Comparison of ENCODE assay signal across 10 cellular contexts in genomic region chr1:206581571-206581981, GRCh38. TPM values are rescaled to one million over a fixed set of nuclear protein-coding genes. Genes with fewer than 3 reads are reported as not detected.
A peak's percentile ranks its signal among the peaks of the same experiment; 100 is the strongest.
DNase-seq lines count a peak whose midpoint lies in the region; ATAC-seq and TF ChIP-seq lines count a peak whose summit lies in the region.
"Had no signal": no experiment of that assay in that cellular context is flagged by ENCODE, and none has a peak within 500 bp of the region (broad histone marks: within the 10 kb centered on the region; RNA-seq: fewer than 3 reads in every experiment).

No MANE protein-coding gene starts in this region.

- no peaks in the 10 kb centered on the region for H3K4me1 ChIP-seq in right cardiac atrium (ENCODE audit: control insufficient read depth, insufficient read depth, low read length)
- peaks cover 0 to 27% of the 10 kb centered on the region in 2 donors for H3K4me1 ChIP-seq in right atrium auricular region
- peaks cover 0 to 20% (median 0%) of the 10 kb centered on the region in 4 donors for H3K4me1 ChIP-seq in transverse colon
- peaks cover 4% of the 10 kb centered on the region for H3K4me1 ChIP-seq in colonic mucosa

- in situ Hi-C loops in transverse colon (cut with MboI; ENCODE audit: low pct_ligation_motif_present in 1 of 4, low pct_unique_long_range_greater_than_20kb in 1 of 4, low sequenced_read_pairs in 3 of 4), result loop anchor here (5.0 to 25.0 kb wide), 4 partner anchors 34 to 97 kb away; no protein-coding TSS in a partner anchor

- H3K4me3 ChIP-seq in right cardiac atrium (ENCODE audit: low read length) (no peak overlapping the region), right atrium auricular region (no peak overlapping the region), transverse colon (no peak overlapping the region), colonic mucosa (no peak overlapping the region)

- DNase-seq in right cardiac atrium, result peak in 1 of 3 donors; percentile 54
- DNase-seq in right atrium auricular region (ENCODE audit: low spot score), result no peak
- peak; percentile 40 for DNase-seq in activated T-helper 1 cell treated with Interleukin-2 at 50 U/mL for 16 hours (ENCODE audit: low read depth)
- DNase-seq in mucosa of gallbladder (ENCODE audit: low spot score), result peak; percentile 51
- DNase-seq in transverse colon, result peak; percentile 54
- no peak for DNase-seq in NCI-H1417 (lab: John Stamatoyannopoulos, UW)
- DNase-seq in NCI-H146 (lab: John Stamatoyannopoulos, UW), result no peak
- no peak for DNase-seq in colonic mucosa
- DNase-seq: MM.1S had no signal

- H3K36me3 ChIP-seq in right atrium auricular region (peaks cover 5% of the 10 kb centered on the region), transverse colon (no peaks in the 10 kb centered on the region), colonic mucosa (no peaks in the 10 kb centered on the region)

- TF ChIP-seq EP300 in transverse colon (IDR thresholded peaks at IDR 0.05; ENCODE audit: low read depth), result no peak

- intact Hi-C loops in right cardiac atrium (cut with DNase I), result loop anchor here in 3 of 4 donors (5.0 kb wide), 4 partner anchors 34 to 104 kb away; no protein-coding TSS in a partner anchor
- intact Hi-C loops in transverse colon (cut with DNase I; ENCODE audit: low total_unique reads), result loop anchor here (5.0 kb wide), 1 partner anchor 89 kb away; no protein-coding TSS in a partner anchor
- intact Hi-C loops in colonic mucosa (cut with DNase I), result loop anchor here (5.0 kb wide), 1 partner anchor 104 kb away; no protein-coding TSS in a partner anchor

- TF ChIP-seq CTCF in right atrium auricular region (IDR thresholded peaks at IDR 0.05) (no peak), transverse colon (IDR thresholded peaks at IDR 0.05) (no peak), colonic mucosa (IDR thresholded peaks at IDR 0.05) (no peak)

- H3K9me3 ChIP-seq in right cardiac atrium (ENCODE audit: control insufficient read depth, low read length) (no peaks in the 10 kb centered on the region), right atrium auricular region (no peaks in the 10 kb centered on the region), transverse colon (no peaks in the 10 kb centered on the region), colonic mucosa (no peaks in the 10 kb centered on the region)

- no peak overlapping the region for H3K9ac ChIP-seq in colonic mucosa (ENCODE audit: low read depth in 2 of 2, low read length in 2 of 2)

- ATAC-seq in right cardiac atrium, result peak; percentile 2 to 12
- ATAC-seq: SK-N-SH treated with all-trans-retinoic acid at 6 μM for 48 hours had no signal

- H3K27ac ChIP-seq in right cardiac atrium (ENCODE audit: low read length) (no peak overlapping the region), right atrium auricular region (no peak overlapping the region), transverse colon (peak overlapping the region in 2 of 4 donors; percentile 15 to 75), colonic mucosa (no peak overlapping the region)

- no peaks in the 10 kb centered on the region for H3K27me3 ChIP-seq in right cardiac atrium (ENCODE audit: control insufficient read depth, insufficient read depth)
- H3K27me3 ChIP-seq in right atrium auricular region, result no peaks in the 10 kb centered on the region
- no peaks in the 10 kb centered on the region for H3K27me3 ChIP-seq in transverse colon
- no peaks in the 10 kb centered on the region for H3K27me3 ChIP-seq in colonic mucosa

- WGBS in right cardiac atrium, result 37% methylated on average over 10 of the region's 10 CpGs
- 57 to 80% methylated on average over 1 to 10 of the region's 10 CpGs for WGBS in transverse colon (ENCODE audit: low coverage in 1 of 2), 2 donors

- TF ChIP-seq POLR2A in transverse colon (IDR thresholded peaks at IDR 0.05), result no peak

RNA-seq across cellular contexts. Expression of gene EIF2D, which starts 30.7 kb away (rescaled TPM):
- total RNA-seq in right cardiac atrium, result 10 to 100 TPM; 24.6 to 28.0 (median 25.8) TPM
- 23.0 TPM for polyA plus RNA-seq in right cardiac atrium
- 10 to 100 TPM; 21.7 to 30.4 TPM for total RNA-seq in right atrium auricular region
- 41.2 TPM for total RNA-seq in mucosa of gallbladder
- 10 to 100 TPM; 20.9 to 57.3 (median 39.5) TPM for total RNA-seq in transverse colon
- 10 to 100 TPM; 39.2 to 45.0 TPM for total RNA-seq in colonic mucosa

RNA-seq across cellular contexts. Expression of gene DYRK3, which starts 53.8 kb away (rescaled TPM):
- total RNA-seq in right cardiac atrium, result 10 to 100 TPM; 15.7 to 29.8 (median 23.4) TPM
- 17.0 TPM for polyA plus RNA-seq in right cardiac atrium
- 10 to 100 TPM; 16.5 to 20.6 TPM for total RNA-seq in right atrium auricular region
- 17.6 TPM for total RNA-seq in mucosa of gallbladder
- 1 to 10 TPM in 2 of 4 donors, not detected in 2; 1.6 to 3.2 TPM for total RNA-seq in transverse colon
- total RNA-seq in colonic mucosa, result 1 to 10 TPM in 1 of 2 donors, under 1 TPM in 1; 0.86 to 1.9 TPM

Comparison
In these comparisons a context has a peak if more than half of its experiments do, and no peak if none do; other contexts are left out.
1. DNase-seq: peak in activated T-helper 1 cell treated with Interleukin-2 at 50 U/mL for 16 hours (single experiment), mucosa of gallbladder (single experiment) and transverse colon (single experiment); none in right atrium auricular region (single experiment), NCI-H1417 (0 of 3), NCI-H146 (single experiment) and colonic mucosa (single experiment).